ENCODE assay signal across 10 cellular contexts in genomic region chrX:134537179-134537945, GRCh38.
DNase-seq lines count a peak whose midpoint lies in the region; ATAC-seq, FAIRE-seq and TF ChIP-seq lines count a peak whose summit lies in the region.
"Had no signal": no experiment of that assay in that cellular context is flagged by ENCODE, and none has a peak within 500 bp of the region (broad histone marks: within the 10 kb centered on the region; RNA-seq: fewer than 3 reads in every experiment).

No MANE protein-coding gene starts in this region.

- peak overlapping the region; percentile 63 for H3K4me2 ChIP-seq in astrocyte (ENCODE audit: low read length)

- no peak for TF ChIP-seq POLR2A in vagina (IDR thresholded peaks at IDR 0.05)

- H3K4me1 ChIP-seq in right atrium auricular region (peaks cover 0 to 7% of the 10 kb centered on the region in 2 donors), astrocyte (ENCODE audit: insufficient read depth, low read length) (peaks cover 11% of the 10 kb centered on the region), vagina (no peaks in the 10 kb centered on the region)

- H3K4me1 Mint-ChIP-seq in astrocyte (ENCODE audit: low read depth, unreplicated experiment) (peaks cover 13% of the 10 kb centered on the region), glutamatergic neuron (ENCODE audit: low read depth, unreplicated experiment) (no peaks in the 10 kb centered on the region)

- peak overlapping the region; percentile 51 for H3K9ac ChIP-seq in astrocyte (ENCODE audit: low read length)

- DNase-seq in Right ventricle myocardium superior, result no peak
- no peak for DNase-seq in right atrium auricular region (ENCODE audit: low spot score)
- peak; percentile 54 for DNase-seq in astrocyte (ENCODE audit: low read depth)
- peak; percentile 17 for DNase-seq in left kidney (ENCODE audit: low read depth, low spot score)
- DNase-seq in vagina (ENCODE audit: extremely low spot score in 2 of 2), result no peak
- no peak for DNase-seq in SIG-M5 (lab: John Stamatoyannopoulos, UW)
- DNase-seq in COR-L47 (lab: John Stamatoyannopoulos, UW), result no peak
- DNase-seq in glutamatergic neuron, result no peak

- no peaks in the 10 kb centered on the region for H3K27me3 ChIP-seq in right atrium auricular region
- no peaks in the 10 kb centered on the region for H3K27me3 ChIP-seq in astrocyte (ENCODE audit: insufficient read depth, low read length)
- no peaks in the 10 kb centered on the region for H3K27me3 ChIP-seq in vagina
- H3K27me3 ChIP-seq: ovary had no signal

- H3K36me3 ChIP-seq in right atrium auricular region, result no peaks in the 10 kb centered on the region
- H3K36me3 ChIP-seq in astrocyte (ENCODE audit: insufficient read depth, low read length), result no peaks in the 10 kb centered on the region
- H3K36me3 ChIP-seq in vagina, result no peaks in the 10 kb centered on the region
- H3K36me3 ChIP-seq: ovary had no signal

- ATAC-seq in Right ventricle myocardium superior (ENCODE audit: poor library complexity), result peak; percentile 60

- H3K79me2 ChIP-seq in astrocyte (ENCODE audit: insufficient read depth, low read length), result no peaks in the 10 kb centered on the region

- H3K4me3 Mint-ChIP-seq in astrocyte (ENCODE audit: unreplicated experiment), result no peak overlapping the region
- H3K4me3 Mint-ChIP-seq in glutamatergic neuron (ENCODE audit: unreplicated experiment), result no peak overlapping the region
- H3K4me3 Mint-ChIP-seq: dendritic cell treated with granulocyte-macrophage colony-stimulating factor and Interleukin-4, amounts not matched to agents 40 ng/mL and 50 ng/mL, for 4 days had no signal

- peaks cover 7% of the 10 kb centered on the region for H3K27me3 Mint-ChIP-seq in astrocyte (ENCODE audit: low read depth, unreplicated experiment)
- H3K27me3 Mint-ChIP-seq in glutamatergic neuron (ENCODE audit: unreplicated experiment), result no peaks in the 10 kb centered on the region
- H3K27me3 Mint-ChIP-seq: dendritic cell treated with granulocyte-macrophage colony-stimulating factor and Interleukin-4, amounts not matched to agents 40 ng/mL and 50 ng/mL, for 4 days had no signal

- H3K4me3 ChIP-seq in right atrium auricular region (no peak overlapping the region), astrocyte (ENCODE audit: insufficient read depth, low read depth, low read length) (no peak overlapping the region), vagina (no peak overlapping the region)
- H3K4me3 ChIP-seq: ovary had no signal

- peak; percentile 76 for FAIRE-seq in astrocyte (lab: Jason Lieb, UNC)

- no peaks in the 10 kb centered on the region for H3K36me3 Mint-ChIP-seq in astrocyte (ENCODE audit: low read depth, unreplicated experiment)
- no peaks in the 10 kb centered on the region for H3K36me3 Mint-ChIP-seq in glutamatergic neuron (ENCODE audit: unreplicated experiment)

- intact Hi-C loops in Right ventricle myocardium superior (cut with DNase I), result no loop called here
- intact Hi-C loops in vagina (cut with DNase I), result no loop called here

- H2AFZ ChIP-seq in astrocyte (ENCODE audit: low read depth, low read length), result no peak overlapping the region

- H3K9me3 ChIP-seq in right atrium auricular region, result no peaks in the 10 kb centered on the region
- no peaks in the 10 kb centered on the region for H3K9me3 ChIP-seq in astrocyte (ENCODE audit: insufficient read depth, low read depth, low read length)
- no peaks in the 10 kb centered on the region for H3K9me3 ChIP-seq in vagina
- H3K9me3 ChIP-seq: ovary had no signal

- H3K9me3 Mint-ChIP-seq in astrocyte (ENCODE audit: unreplicated experiment) (no peaks in the 10 kb centered on the region), glutamatergic neuron (ENCODE audit: unreplicated experiment) (no peaks in the 10 kb centered on the region)
- H3K9me3 Mint-ChIP-seq: dendritic cell treated with granulocyte-macrophage colony-stimulating factor and Interleukin-4, amounts not matched to agents 40 ng/mL and 50 ng/mL, for 4 days had no signal

- H3K27ac ChIP-seq in right atrium auricular region (no peak overlapping the region), astrocyte (ENCODE audit: low read depth, low read length) (peak overlapping the region; percentile 67), vagina (peak overlapping the region; percentile 9)

- peak overlapping the region; percentile 85 for H3K27ac Mint-ChIP-seq in astrocyte (ENCODE audit: unreplicated experiment)
- H3K27ac Mint-ChIP-seq in glutamatergic neuron (ENCODE audit: unreplicated experiment), result no peak overlapping the region
- H3K27ac Mint-ChIP-seq: dendritic cell treated with granulocyte-macrophage colony-stimulating factor and Interleukin-4, amounts not matched to agents 40 ng/mL and 50 ng/mL, for 4 days had no signal

- TF ChIP-seq CTCF in right atrium auricular region (IDR thresholded peaks at IDR 0.05), result no peak
- TF ChIP-seq CTCF in astrocyte (IDR thresholded peaks at IDR 0.05; ENCODE audit: insufficient read depth, low read depth, low read length), result no peak
- no peak for TF ChIP-seq CTCF in vagina (IDR thresholded peaks at IDR 0.05)
- TF ChIP-seq CTCF in glutamatergic neuron (IDR thresholded peaks at IDR 0.05; ENCODE audit: partially characterized antibody, unreplicated experiment), result no peak

- H4K20me1 ChIP-seq in astrocyte (ENCODE audit: insufficient read depth, low read length), result no peaks in the 10 kb centered on the region

Comparison
In these comparisons a context has a peak if more than half of its experiments do, and no peak if none do; other contexts are left out.
1. DNase-seq: peak in astrocyte (single experiment) and left kidney (single experiment); none in Right ventricle myocardium superior (single experiment), right atrium auricular region (single experiment), vagina (0 of 2), SIG-M5 (single experiment), COR-L47 (single experiment) and glutamatergic neuron (single experiment).
2. H3K27ac ChIP-seq: peak in astrocyte (single experiment) and vagina (single experiment); none in right atrium auricular region (0 of 2).